In genomic region chr22:23289130-23289503, GRCh38 we compare ENCODE assay signal across 19 cellular contexts.
"Had no signal": no experiment of that assay in that cellular context is flagged by ENCODE, and none has a peak within 500 bp of the region (broad histone marks: within the 10 kb centered on the region; RNA-seq: fewer than 3 reads in every experiment).

No MANE protein-coding gene starts in this region.

- H3K4me3 ChIP-seq: heart right ventricle, mucosa of descending colon, right atrium auricular region, smooth muscle cell, stomach had no signal

- H3K27ac Mint-ChIP-seq: activated naive CD8-positive, alpha-beta T cell treated with anti-CD3 and anti-CD28 coated beads for 36 hours; T-helper 2 cell treated with Interferon-gamma antibody and Interleukin-4, amounts not matched to agents 5 μg/mL and 100 μg/mL, for 36 hours had no signal

- H3K9me3 ChIP-seq: heart right ventricle, mucosa of descending colon, right atrium auricular region, stomach had no signal

- H3K4me2 ChIP-seq: smooth muscle cell had no signal

- H3K9me3 Mint-ChIP-seq: activated CD4-positive, alpha-beta T cell treated with anti-CD3 and anti-CD28 coated beads, Interleukin-2, amount 10 ng/mL, durations not matched to agents 24 days and 14 days; activated naive CD8-positive, alpha-beta T cell treated with anti-CD3 and anti-CD28 coated beads for 36 hours; brain; central memory CD8-positive, alpha-beta T cell; T-helper 2 cell treated with Interferon-gamma antibody and Interleukin-4, amounts not matched to agents 5 μg/mL and 100 μg/mL, for 36 hours had no signal

- H3K4me3 Mint-ChIP-seq: activated CD4-positive, alpha-beta T cell treated with anti-CD3 and anti-CD28 coated beads, Interleukin-2, amount 10 ng/mL, durations not matched to agents 24 days and 14 days; activated naive CD8-positive, alpha-beta T cell treated with anti-CD3 and anti-CD28 coated beads for 36 hours; brain; central memory CD8-positive, alpha-beta T cell; naive thymus-derived CD4-positive, alpha-beta T cell; T-helper 2 cell treated with Interferon-gamma antibody and Interleukin-4, amounts not matched to agents 5 μg/mL and 100 μg/mL, for 36 hours had no signal

- H3K4me1 Mint-ChIP-seq: activated naive CD8-positive, alpha-beta T cell treated with anti-CD3 and anti-CD28 coated beads for 36 hours had no signal

- DNase-seq: activated CD4-positive, CD25-positive, alpha-beta regulatory T cell; activated CD8-positive, alpha-beta memory T cell treated with anti-CD3 and anti-CD28 coated beads, Interleukin-2, amount 50 U/mL, for 48 hours; activated gamma-delta T cell treated with Interleukin-2 at 50 U/mL for 16 hours; activated naive CD8-positive, alpha-beta T cell treated with anti-CD3 and anti-CD28 coated beads for 36 hours; amygdala; cortex of kidney; effector CD8-positive, alpha-beta T cell; foreskin melanocyte; heart right ventricle; left colon; mucosa of descending colon; stomach had no signal

- H3K27me3 ChIP-seq: heart right ventricle, right atrium auricular region, stomach had no signal

- H3K27me3 Mint-ChIP-seq: activated CD4-positive, alpha-beta T cell treated with anti-CD3 and anti-CD28 coated beads, Interleukin-2, amount 10 ng/mL, durations not matched to agents 24 days and 14 days; activated naive CD8-positive, alpha-beta T cell treated with anti-CD3 and anti-CD28 coated beads for 36 hours; brain; central memory CD8-positive, alpha-beta T cell; naive thymus-derived CD4-positive, alpha-beta T cell had no signal

- H3K27ac ChIP-seq: heart right ventricle, right atrium auricular region had no signal
